In the genomic region with DNA sequence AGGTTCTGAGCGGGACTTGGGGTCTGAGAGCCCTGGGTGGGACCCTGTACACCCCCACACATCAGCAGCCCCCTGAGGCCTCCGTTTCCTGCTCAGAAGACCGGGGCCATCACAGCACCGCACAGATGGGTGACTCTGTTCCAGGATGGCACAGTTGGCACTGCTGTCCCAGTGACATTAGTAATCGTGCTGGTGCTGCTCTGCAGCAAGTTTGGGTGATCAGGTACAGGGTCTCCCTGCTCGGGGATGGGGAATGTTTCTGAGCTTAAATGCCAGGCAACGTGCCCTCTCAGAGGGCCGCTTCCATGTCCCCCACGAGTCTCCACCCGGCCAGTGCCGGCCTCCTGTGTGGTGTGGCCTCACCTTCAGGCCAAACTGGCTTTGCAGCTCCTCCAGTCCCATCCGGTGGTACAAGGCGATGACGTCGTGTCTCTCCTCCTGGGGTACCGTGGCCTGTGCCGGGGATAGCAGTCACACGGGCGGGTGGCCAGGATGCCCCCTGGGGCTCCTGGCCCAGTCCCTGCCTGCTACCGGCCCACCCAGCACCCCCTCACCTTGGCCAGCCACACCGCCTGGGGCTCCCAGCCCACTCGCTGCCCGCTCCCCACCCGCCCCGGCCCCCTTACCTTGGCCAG, we compare ENCODE assay signal across 24 cellular contexts. TPM values are rescaled to one million over a fixed set of nuclear protein-coding genes. Genes with fewer than 3 reads are reported as not detected.
DNase-seq lines count a peak whose midpoint lies in the region; ATAC-seq and TF ChIP-seq lines count a peak whose summit lies in the region.
"Had no signal": no experiment of that assay in that cellular context is flagged by ENCODE, and none has a peak within 500 bp of the region (broad histone marks: within the 10 kb centered on the region; RNA-seq: fewer than 3 reads in every experiment).

No MANE protein-coding gene starts in this region.

- no peaks in the 10 kb centered on the region for H3K4me1 Mint-ChIP-seq in endodermal cell

- POLR2A ChIA-PET in SK-N-SH (lab: Yijun Ruan, JAX), result no interaction called here

- intact Hi-C loops in spleen (cut with DNase I; ENCODE audit: low total_unique reads), result no loop called here

- 100% methylated on average over 3 of the region's 25 CpGs for WGBS in SK-N-SH (ENCODE audit: low lambda C conversion rate)
- 90 to 97% methylated on average over 15 to 25 of the region's 25 CpGs for WGBS in endodermal cell (ENCODE audit: insufficient coverage in 1 of 2, insufficient read length in 1 of 2), 2 experiments
- 75 to 89% (median 87%) methylated on average over 13 to 25 of the region's 25 CpGs for WGBS in spleen, 5 donors

- H3K27ac Mint-ChIP-seq in endodermal cell, result no peak overlapping the region
- H3K27ac Mint-ChIP-seq: CD4-positive, alpha-beta T cell; IgD-negative memory B cell had no signal

- H3K4me3 ChIP-seq in SK-N-SH (ENCODE audit: low read depth in 2 of 2, low read length in 1 of 2), result no peak overlapping the region
- no peak overlapping the region for H3K4me3 ChIP-seq in BLaER1
- H3K4me3 ChIP-seq in endodermal cell (ENCODE audit: low read length), result no peak overlapping the region
- H3K4me3 ChIP-seq in spleen, result no peak overlapping the region
- H3K4me3 ChIP-seq: GM23248, MG63 had no signal

- H2AFZ ChIP-seq in SK-N-SH (ENCODE audit: low read depth), result no peak overlapping the region
- H2AFZ ChIP-seq: GM23248 had no signal

- DNase-seq in SK-N-SH (peak; percentile 21), endodermal cell (peak; percentile 26), spleen (peak; percentile 62), SHP77 (lab: John Stamatoyannopoulos, UW) (no peak)
- DNase-seq in NK-92 treated with Interleukin-12 subunit alpha and Interleukin-12 subunit beta, amount 100 ng/mL, for 24 hours (lab: John Stamatoyannopoulos, UW), result no peak
- DNase-seq in stimulated activated CD4-positive, alpha-beta T cell treated with anti-CD3 and anti-CD28 coated beads, Interleukin-4, amount 100 ng/mL, for 24 hours, result no peak
- DNase-seq: DMS153, GDM1, GM23248, Karpas-422, MG63, NCI-H1092, NCI-H1436 treated with DMSO at 0.1 percent for 48 hours, NCI-H2081 treated with DMSO at 0.1 percent for 48 hours, NCI-H748 treated with DMSO at 0.1 percent for 48 hours, SHP77 treated with DMSO at 0.1 percent for 48 hours had no signal

- H3K4me3 Mint-ChIP-seq in endodermal cell, result no peak overlapping the region
- H3K4me3 Mint-ChIP-seq: CD4-positive, alpha-beta T cell; IgD-negative memory B cell had no signal

- no peak overlapping the region for H3K4me2 ChIP-seq in SK-N-SH
- H3K4me2 ChIP-seq in BLaER1, result peak overlapping the region; percentile 91

- no peak for ATAC-seq in SK-N-SH treated with all-trans-retinoic acid at 6 μM for 48 hours

- no peaks in the 10 kb centered on the region for H3K79me2 ChIP-seq in SK-N-SH (ENCODE audit: insufficient read depth)

- no peak for TF ChIP-seq POLR2A in spleen (IDR thresholded peaks at IDR 0.05)

- CTCF ChIA-PET in SK-N-SH (lab: Yijun Ruan, JAX), result interaction anchor here (1.2 kb wide), 1 partner anchor 10 kb away, joined by 5 read pairs; no protein-coding TSS in a partner anchor

- H3K27me3 Mint-ChIP-seq in endodermal cell (ENCODE audit: insufficient read depth), result peaks cover 2% of the 10 kb centered on the region
- H3K27me3 Mint-ChIP-seq: CD4-positive, alpha-beta T cell had no signal

- peaks cover 2% of the 10 kb centered on the region for H3K9me3 Mint-ChIP-seq in endodermal cell
- H3K9me3 Mint-ChIP-seq: CD4-positive, alpha-beta T cell had no signal

- H3K9ac ChIP-seq in SK-N-SH, result no peak overlapping the region
- H3K9ac ChIP-seq in BLaER1, result 0 out of 2 replicates have a peak overlapping the region, but pooled peaks have one; percentile 16
- H3K9ac ChIP-seq in endodermal cell (ENCODE audit: extremely low read depth, low read length, poor library complexity, severe bottlenecking), result no peak overlapping the region
- H3K9ac ChIP-seq: GM23248 had no signal

- H3K27ac ChIP-seq in SK-N-SH (ENCODE audit: low read depth in 2 of 2, low read length in 1 of 2) (no peak overlapping the region), BLaER1 (no peak overlapping the region), endodermal cell (ENCODE audit: low read depth, low read length) (no peak overlapping the region), spleen (no peak overlapping the region)
- H3K27ac ChIP-seq: 22Rv1, GM23248 had no signal

- H3K27me3 ChIP-seq in SK-N-SH (ENCODE audit: insufficient read depth) (no peaks in the 10 kb centered on the region), BLaER1 (peaks cover 35% of the 10 kb centered on the region), endodermal cell (ENCODE audit: control insufficient read depth, insufficient read depth, low read length, poor library complexity, severe bottlenecking) (no peaks in the 10 kb centered on the region), spleen (replicated peaks in 1 of 7) (peaks cover 0 to 40% (median 15%) of the 10 kb centered on the region in 7 donors)

- no peaks in the 10 kb centered on the region for H3K9me2 ChIP-seq in SK-N-SH

- H3K36me3 ChIP-seq in SK-N-SH (replicated peaks in 1 of 2; ENCODE audit: control insufficient read depth in 1 of 2, insufficient read depth in 2 of 2, low read length in 1 of 2) (no peaks in the 10 kb centered on the region), BLaER1 (no peaks in the 10 kb centered on the region), endodermal cell (ENCODE audit: control insufficient read depth, insufficient read depth, low read length) (no peaks in the 10 kb centered on the region), spleen (no peaks in the 10 kb centered on the region)
- H3K36me3 ChIP-seq: MG63 had no signal

- no peak for TF ChIP-seq EP300 in SK-N-SH (IDR thresholded peaks at IDR 0.05; ENCODE audit: borderline replicate concordance in 1 of 2, low read depth in 1 of 2, low read length in 1 of 2)

- no peaks in the 10 kb centered on the region; a peak in 1 of 4 replicates for H3K4me1 ChIP-seq in SK-N-SH (ENCODE audit: control insufficient read depth in 1 of 2, insufficient read depth in 2 of 2, low read depth in 1 of 2, low read length in 1 of 2)
- peaks cover 58% of the 10 kb centered on the region for H3K4me1 ChIP-seq in BLaER1
- H3K4me1 ChIP-seq in endodermal cell (ENCODE audit: control insufficient read depth, insufficient read depth, low read length), result no peaks in the 10 kb centered on the region
- no peaks in the 10 kb centered on the region for H3K4me1 ChIP-seq in spleen
- H3K4me1 ChIP-seq: Caco-2 had no signal

- H3K9me3 ChIP-seq in SK-N-SH (no peaks in the 10 kb centered on the region), BLaER1 (peaks cover 4% of the 10 kb centered on the region), endodermal cell (ENCODE audit: control insufficient read depth, low read length) (no peaks in the 10 kb centered on the region), spleen (peaks cover 0 to 9% (median 6%) of the 10 kb centered on the region in 8 donors)
- H3K9me3 ChIP-seq: Caco-2, MG63 had no signal

- no peak for TF ChIP-seq RAD21 in SK-N-SH (IDR thresholded peaks at IDR 0.05; ENCODE audit: low read length)

- H4K20me1 ChIP-seq in SK-N-SH (ENCODE audit: insufficient read depth), result no peaks in the 10 kb centered on the region
- H4K20me1 ChIP-seq in BLaER1, result no peaks in the 10 kb centered on the region

- no peaks in the 10 kb centered on the region for H3K36me3 Mint-ChIP-seq in endodermal cell (ENCODE audit: low read depth)

- TF ChIP-seq CTCF in SK-N-SH (IDR thresholded peaks at IDR 0.05) (no peak), endodermal cell (conservative IDR thresholded peaks at IDR 0.05) (no peak), spleen (IDR thresholded peaks at IDR 0.05 in 8 of 11, conservative IDR thresholded peaks at IDR 0.05 in 3 of 11) (no peak)

- no peaks in the 10 kb centered on the region for H3F3A ChIP-seq in SK-N-SH (replicated peaks; ENCODE audit: insufficient read depth)

TF ChIP-seq in SK-N-SH, 30 proteins besides CTCF, POLR2A, EP300 and RAD21 (continues in another document):
- TF ChIP-seq, protein P1, sequence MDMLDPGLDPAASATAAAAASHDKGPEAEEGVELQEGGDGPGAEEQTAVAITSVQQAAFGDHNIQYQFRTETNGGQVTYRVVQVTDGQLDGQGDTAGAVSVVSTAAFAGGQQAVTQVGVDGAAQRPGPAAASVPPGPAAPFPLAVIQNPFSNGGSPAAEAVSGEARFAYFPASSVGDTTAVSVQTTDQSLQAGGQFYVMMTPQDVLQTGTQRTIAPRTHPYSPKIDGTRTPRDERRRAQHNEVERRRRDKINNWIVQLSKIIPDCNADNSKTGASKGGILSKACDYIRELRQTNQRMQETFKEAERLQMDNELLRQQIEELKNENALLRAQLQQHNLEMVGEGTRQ (IDR thresholded peaks at IDR 0.05; ENCODE audit: borderline replicate concordance, low read depth, low read length), result no peak

TF ChIP-seq in SK-N-SH treated with all-trans-retinoic acid at 6 μM for 48 hours, 23 proteins besides CTCF, POLR2A, EP300 and RAD21 (continues in another document):
- TF ChIP-seq ZFP3 (CRISPR knock-in tag; IDR thresholded peaks at IDR 0.05), result no peak
- TF ChIP-seq ZNF70 (CRISPR knock-in tag; IDR thresholded peaks at IDR 0.05), result no peak
- TF ChIP-seq ARNTL (CRISPR knock-in tag; IDR thresholded peaks at IDR 0.05; ENCODE audit: borderline replicate concordance, low read depth), result no peak
- no peak for TF ChIP-seq TOX (CRISPR knock-in tag; IDR thresholded peaks at IDR 0.05; ENCODE audit: borderline replicate concordance)
- TF ChIP-seq TCF4 (CRISPR knock-in tag; IDR thresholded peaks at IDR 0.05; ENCODE audit: borderline replicate concordance), result no peak
- no peak for TF ChIP-seq PPARA (CRISPR knock-in tag; IDR thresholded peaks at IDR 0.05; ENCODE audit: borderline replicate concordance)

RNA-seq across cellular contexts. Expression of a gene that starts 17.1 kb away (rescaled TPM):
- 28.0 and 33.7 TPM in 2 replicates for polyA plus RNA-seq in SK-N-SH (2012; rRNA removed)
- polyA plus RNA-seq in SK-N-SH (2012; cell fraction: cytosol; rRNA removed), result 13.0 and 22.1 TPM in 2 replicates
- polyA plus RNA-seq in SK-N-SH (2012; cell fraction: nucleus; rRNA removed), result 43.9 and 44.0 TPM in 2 replicates
- 10 to 100 TPM; 33.4 to 34.4 TPM for total RNA-seq in endodermal cell
- 33.4 TPM for polyA plus RNA-seq in endodermal cell (2013, experiment 1 of 2)
- polyA plus RNA-seq in endodermal cell (2013, experiment 2 of 2), result 29.0 TPM
- total RNA-seq in spleen, result 10 to 100 TPM; 21.9 to 43.0 (median 26.7) TPM
- polyA plus RNA-seq in spleen, result 10 to 100 TPM; 10.7 to 29.0 (median 13.2) TPM

RNA-seq across cellular contexts. Expression of a gene that starts 29.2 kb away (rescaled TPM):
- polyA plus RNA-seq in SK-N-SH (2012; rRNA removed) (0.16 and 0.26 TPM in 2 replicates), spleen (1 to 10 TPM; 2.5 to 6.4 (median 2.9) TPM)
- 0.22 and 0.35 TPM in 2 replicates for polyA plus RNA-seq in SK-N-SH (2012; cell fraction: cytosol; rRNA removed)
- 0.42 and 1.0 TPM in 2 replicates for polyA plus RNA-seq in SK-N-SH (2012; cell fraction: nucleus; rRNA removed)
- total RNA-seq in endodermal cell (under 1 TPM in 1 of 2 donors, not detected in 1; 0.42 TPM), spleen (1 to 10 TPM in 6 of 7 donors, not detected in 1; 1.9 to 4.6 (median 3.5) TPM)
- 3.1 TPM for polyA plus RNA-seq in endodermal cell (2013, experiment 1 of 2)
- 0.79 TPM for polyA plus RNA-seq in endodermal cell (2013, experiment 2 of 2)
- total RNA-seq: Caco-2, Daoy, GM23248, OCI-LY7 had no signal
- polyA plus RNA-seq: GM23248 had no signal

RNA-seq across cellular contexts. Expression of a gene that starts 47.5 kb away (rescaled TPM):
- 0.19 and 0.28 TPM in 2 replicates for polyA plus RNA-seq in SK-N-SH (2012; rRNA removed)
- 0.03 and 0.08 TPM in 2 replicates for polyA plus RNA-seq in SK-N-SH (2012; cell fraction: cytosol; rRNA removed)
- 0.61 and 0.96 TPM in 2 replicates for polyA plus RNA-seq in SK-N-SH (2012; cell fraction: nucleus; rRNA removed)
- total RNA-seq in endodermal cell, result under 1 TPM; 0.29 to 0.46 TPM
- polyA plus RNA-seq in endodermal cell (2013, experiment 1 of 2), result 1.1 TPM
- polyA plus RNA-seq in endodermal cell (2013, experiment 2 of 2), result 0.95 TPM
- total RNA-seq in spleen, result 100 to 1,000 TPM; 146 to 203 (median 190) TPM
- polyA plus RNA-seq in spleen, result 100 to 1,000 TPM; 167 to 366 (median 302) TPM

Comparison
In these comparisons a context has a peak if more than half of its experiments do, and no peak if none do; other contexts are left out.
1. DNase-seq: peak in SK-N-SH (single experiment), endodermal cell (single experiment) and spleen (single experiment); none in NK-92 treated with Interleukin-12 subunit alpha and Interleukin-12 subunit beta, amount 100 ng/mL, for 24 hours (single experiment), stimulated activated CD4-positive, alpha-beta T cell treated with anti-CD3 and anti-CD28 coated beads, Interleukin-4, amount 100 ng/mL, for 24 hours (single experiment) and SHP77 (0 of 2).
2. RNA of a gene that starts 47.5 kb away (total RNA-seq): 146 to 203 TPM in spleen; 0.29 to 0.46 TPM in endodermal cell; every median in the first group is over 100 times any median in the second.